In the genomic region with DNA sequence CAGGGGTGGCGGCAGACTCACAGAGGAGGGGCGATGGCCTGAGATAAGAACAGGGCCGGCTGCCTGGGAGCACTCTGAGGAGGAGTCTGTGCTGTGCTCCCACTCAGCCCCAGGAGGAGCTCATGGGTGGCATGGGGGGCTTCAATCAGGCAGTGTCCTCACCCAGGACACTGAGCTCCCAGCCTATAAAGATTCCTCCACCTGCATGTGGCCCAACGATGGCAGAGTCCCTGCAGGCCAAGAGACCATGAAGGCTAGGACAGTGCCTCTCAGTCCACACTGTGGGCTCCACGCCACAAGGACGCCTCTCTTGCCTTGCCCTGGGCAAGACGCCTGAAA, we compare ENCODE assay signal across 26 cellular contexts. TPM values are rescaled to one million over a fixed set of nuclear protein-coding genes. Genes with fewer than 3 reads are reported as not detected.
"Had no signal": no experiment of that assay in that cellular context is flagged by ENCODE, and none has a peak within 500 bp of the region (broad histone marks: within the 10 kb centered on the region; RNA-seq: fewer than 3 reads in every experiment).

No MANE protein-coding gene starts in this region.

- DNase-seq: activated CD4-positive, alpha-beta T cell treated with anti-CD3 and anti-CD28 coated beads for 4 hours; activated CD4-positive, alpha-beta T cell treated with anti-CD3 and anti-CD28 coated beads, Interleukin-2, amount 50 U/mL, for 4 hours; activated CD8-positive, alpha-beta memory T cell treated with anti-CD3 and anti-CD28 coated beads, Interleukin-2, amount 10 ng/mL, durations not matched to agents 7 days and 5 days; activated effector memory CD4-positive, alpha-beta T cell treated with Interleukin-2 at 50 U/mL for 16 hours; activated naive CD4-positive, alpha-beta T cell; activated T-cell treated with anti-CD3 and anti-CD28 coated beads, Interleukin-2, amount 50 U/mL, for 24 hours; KG1; NCI-H1092; NCI-H1417; NCI-H2029; NCI-H2107; NCI-H510A treated with DMSO at 0.1 percent for 48 hours; NCI-H69; NK-92 treated with Interleukin-12 subunit alpha and Interleukin-12 subunit beta, amount 100 ng/mL, for 24 hours; Peyer's patch; SHP77 treated with DMSO at 0.1 percent for 48 hours had no signal

- H3K4me3 ChIP-seq: Peyer's patch had no signal

- H3K27ac Mint-ChIP-seq: activated CD8-positive, alpha-beta memory T cell treated with anti-CD3 and anti-CD28 coated beads, Interleukin-2, amount 10 ng/mL, durations not matched to agents 7 days and 5 days; activated naive CD4-positive, alpha-beta T cell treated with anti-CD3 and anti-CD28 coated beads, Interleukin-2, amount 50 U/mL, for 24 hours; activated T-cell treated with anti-CD3 and anti-CD28 coated beads, Interleukin-2, amount 50 U/mL, for 24 hours; activated T-helper 1 cell treated with anti-CD3 and anti-CD28 coated beads, Interleukin-12 subunit alpha, Interleukin-12 subunit beta, Interleukin-2, Interleukin-4 antibody, amounts not matched to agents 30 ng/mL and 10 ng/mL and 1 ng/mL, durations not matched to agents 14 hours and 24 hours and 36 hours; brain; T-helper 1 cell treated with Interleukin-12 subunit alpha and Interleukin-12 subunit beta and Interleukin-4 antibody, amounts not matched to agents 30 μg/mL and 1 μg/mL, for 36 hours had no signal

- H3K36me3 ChIP-seq: Peyer's patch had no signal

- H3K27me3 Mint-ChIP-seq: central memory CD8-positive, alpha-beta T cell had no signal

- H3K4me1 Mint-ChIP-seq: brain; central memory CD8-positive, alpha-beta T cell had no signal

- H3K27ac ChIP-seq: Peyer's patch had no signal

- H3K9me3 Mint-ChIP-seq: activated naive CD4-positive, alpha-beta T cell treated with anti-CD3 and anti-CD28 coated beads, Interleukin-2, amount 50 U/mL, for 24 hours; activated T-cell treated with anti-CD3 and anti-CD28 coated beads, Interleukin-2, amount 50 U/mL, for 24 hours; activated T-helper 1 cell treated with anti-CD3 and anti-CD28 coated beads, Interleukin-12 subunit alpha, Interleukin-12 subunit beta, Interleukin-2, Interleukin-4 antibody, amounts not matched to agents 30 ng/mL and 10 ng/mL and 1 ng/mL, durations not matched to agents 14 hours and 24 hours and 36 hours; brain; central memory CD8-positive, alpha-beta T cell; T-helper 1 cell treated with Interleukin-12 subunit alpha and Interleukin-12 subunit beta and Interleukin-4 antibody, amounts not matched to agents 30 μg/mL and 1 μg/mL, for 36 hours had no signal

- FAIRE-seq: astrocyte had no signal

- H3K36me3 Mint-ChIP-seq: activated CD8-positive, alpha-beta memory T cell treated with anti-CD3 and anti-CD28 coated beads, Interleukin-2, amount 10 ng/mL, durations not matched to agents 7 days and 5 days; activated naive CD4-positive, alpha-beta T cell treated with anti-CD3 and anti-CD28 coated beads, Interleukin-2, amount 50 U/mL, for 24 hours; brain had no signal

- ATAC-seq: activated CD4-positive, CD25-positive, alpha-beta regulatory T cell treated with anti-CD3 and anti-CD28 coated beads, Interleukin-2, amount 50 U/mL, for 24 hours; activated CD8-positive, alpha-beta memory T cell treated with anti-CD3 and anti-CD28 coated beads, Interleukin-2, amount 10 ng/mL, durations not matched to agents 7 days and 5 days had no signal

- H3K4me3 Mint-ChIP-seq: activated CD8-positive, alpha-beta memory T cell treated with anti-CD3 and anti-CD28 coated beads, Interleukin-2, amount 10 ng/mL, durations not matched to agents 7 days and 5 days; activated naive CD4-positive, alpha-beta T cell treated with anti-CD3 and anti-CD28 coated beads, Interleukin-2, amount 50 U/mL, for 24 hours; activated T-cell treated with anti-CD3 and anti-CD28 coated beads, Interleukin-2, amount 50 U/mL, for 24 hours; activated T-helper 1 cell treated with anti-CD3 and anti-CD28 coated beads, Interleukin-12 subunit alpha, Interleukin-12 subunit beta, Interleukin-2, Interleukin-4 antibody, amounts not matched to agents 30 ng/mL and 10 ng/mL and 1 ng/mL, durations not matched to agents 14 hours and 24 hours and 36 hours; brain; central memory CD8-positive, alpha-beta T cell; T-helper 1 cell treated with Interleukin-12 subunit alpha and Interleukin-12 subunit beta and Interleukin-4 antibody, amounts not matched to agents 30 μg/mL and 1 μg/mL, for 36 hours had no signal

- H3K9me3 ChIP-seq: Peyer's patch had no signal

RNA-seq across cellular contexts. Expression of gene CST6, which starts 1.9 kb away (rescaled TPM):
- total RNA-seq: activated CD8-positive, alpha-beta memory T cell treated with anti-CD3 and anti-CD28 coated beads, Interleukin-2, amount 10 ng/mL, durations not matched to agents 7 days and 5 days; astrocyte; LHCN-M2; MCF 10A; Peyer's patch; SK-MEL-5 had no signal

RNA-seq across cellular contexts. Expression of gene CATSPER1, which starts 12.5 kb away (rescaled TPM):
- total RNA-seq: Peyer's patch had no signal

RNA-seq across cellular contexts. Expression of gene GAL3ST3, which starts 35.2 kb away (rescaled TPM):
- total RNA-seq: activated CD8-positive, alpha-beta memory T cell treated with anti-CD3 and anti-CD28 coated beads, Interleukin-2, amount 10 ng/mL, durations not matched to agents 7 days and 5 days; LHCN-M2; MCF 10A; Peyer's patch; SK-MEL-5 had no signal
